1 cellular context compared by ENCODE assay signal in genomic region chr17:57402691-57403090, GRCh38.
TF ChIP-seq lines count a peak whose summit lies in the region.

No MANE protein-coding gene starts in this region.

TF ChIP-seq in SK-N-SH treated with all-trans-retinoic acid at 6 μM for 48 hours, 23 proteins besides CTCF, POLR2A, EP300 and RAD21 (continued from another document):
- TF ChIP-seq POU6F1 (CRISPR knock-in tag; IDR thresholded peaks at IDR 0.05; ENCODE audit: borderline replicate concordance, low read depth) (no peak), CSRNP3 (CRISPR knock-in tag; IDR thresholded peaks at IDR 0.05) (no peak), ZFP3 (CRISPR knock-in tag; IDR thresholded peaks at IDR 0.05) (no peak), TOX (CRISPR knock-in tag; IDR thresholded peaks at IDR 0.05; ENCODE audit: borderline replicate concordance) (no peak), ZNF8 (CRISPR knock-in tag; IDR thresholded peaks at IDR 0.05) (no peak), PPARA (CRISPR knock-in tag; IDR thresholded peaks at IDR 0.05; ENCODE audit: borderline replicate concordance) (no peak)
- TF ChIP-seq, protein P1, sequence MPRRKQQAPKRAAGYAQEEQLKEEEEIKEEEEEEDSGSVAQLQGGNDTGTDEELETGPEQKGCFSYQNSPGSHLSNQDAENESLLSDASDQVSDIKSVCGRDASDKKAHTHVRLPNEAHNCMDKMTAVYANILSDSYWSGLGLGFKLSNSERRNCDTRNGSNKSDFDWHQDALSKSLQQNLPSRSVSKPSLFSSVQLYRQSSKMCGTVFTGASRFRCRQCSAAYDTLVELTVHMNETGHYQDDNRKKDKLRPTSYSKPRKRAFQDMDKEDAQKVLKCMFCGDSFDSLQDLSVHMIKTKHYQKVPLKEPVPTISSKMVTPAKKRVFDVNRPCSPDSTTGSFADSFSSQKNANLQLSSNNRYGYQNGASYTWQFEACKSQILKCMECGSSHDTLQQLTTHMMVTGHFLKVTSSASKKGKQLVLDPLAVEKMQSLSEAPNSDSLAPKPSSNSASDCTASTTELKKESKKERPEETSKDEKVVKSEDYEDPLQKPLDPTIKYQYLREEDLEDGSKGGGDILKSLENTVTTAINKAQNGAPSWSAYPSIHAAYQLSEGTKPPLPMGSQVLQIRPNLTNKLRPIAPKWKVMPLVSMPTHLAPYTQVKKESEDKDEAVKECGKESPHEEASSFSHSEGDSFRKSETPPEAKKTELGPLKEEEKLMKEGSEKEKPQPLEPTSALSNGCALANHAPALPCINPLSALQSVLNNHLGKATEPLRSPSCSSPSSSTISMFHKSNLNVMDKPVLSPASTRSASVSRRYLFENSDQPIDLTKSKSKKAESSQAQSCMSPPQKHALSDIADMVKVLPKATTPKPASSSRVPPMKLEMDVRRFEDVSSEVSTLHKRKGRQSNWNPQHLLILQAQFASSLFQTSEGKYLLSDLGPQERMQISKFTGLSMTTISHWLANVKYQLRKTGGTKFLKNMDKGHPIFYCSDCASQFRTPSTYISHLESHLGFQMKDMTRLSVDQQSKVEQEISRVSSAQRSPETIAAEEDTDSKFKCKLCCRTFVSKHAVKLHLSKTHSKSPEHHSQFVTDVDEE (CRISPR knock-in tag; IDR thresholded peaks at IDR 0.05): no peak
